Comparison of ENCODE assay signal across 19 cellular contexts in the genomic region with DNA sequence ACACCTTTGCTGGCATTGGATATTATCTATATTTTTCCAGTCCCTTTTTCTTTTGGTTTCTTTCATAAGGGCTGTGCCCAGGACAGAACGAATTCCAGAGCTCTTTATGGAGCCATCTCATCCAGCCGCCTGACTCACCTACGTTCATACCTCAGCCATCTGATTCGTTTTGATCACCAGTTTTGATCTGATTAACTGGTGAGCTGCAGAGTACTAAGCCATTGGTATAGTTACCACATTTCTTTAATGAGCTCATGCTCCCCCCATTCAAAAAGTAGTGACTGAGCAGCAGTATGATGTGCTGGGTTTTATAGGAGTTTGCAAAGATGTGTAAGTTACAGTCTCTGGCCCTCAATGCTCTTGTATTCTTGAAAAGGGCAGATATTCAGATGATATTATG.
"Had no signal": no experiment of that assay in that cellular context is flagged by ENCODE, and none has a peak within 500 bp of the region (broad histone marks: within the 10 kb centered on the region; RNA-seq: fewer than 3 reads in every experiment).

No MANE protein-coding gene starts in this region.

- H3K36me3 ChIP-seq: brain microvascular endothelial cell, WERI-Rb-1 had no signal

- DNase-seq: activated CD4-positive, alpha-beta T cell treated with anti-CD3 and anti-CD28 coated beads for 4 hours; activated CD8-positive, alpha-beta memory T cell treated with anti-CD3 and anti-CD28 coated beads, Interleukin-2, amount 50 U/mL, for 4 hours; activated CD8-positive, alpha-beta T cell treated with anti-CD3 and anti-CD28 coated beads for 36 hours; activated gamma-delta T cell treated with Interleukin-2 at 50 U/mL for 16 hours; activated naive CD4-positive, alpha-beta T cell treated with anti-CD3 and anti-CD28 coated beads, Interleukin-2, amount 10 ng/mL, durations not matched to agents 7 days and 5 days; activated naive CD8-positive, alpha-beta T cell treated with anti-CD3 and anti-CD28 coated beads for 36 hours; activated T-cell treated with anti-CD3 and anti-CD28 coated beads, Interleukin-2, amount 50 U/mL, for 72 hours; brain microvascular endothelial cell; cerebellar nuclear complex; MM.1S; NCI-H1105; NCI-H1436; NCI-H1694 treated with DMSO at 0.1 percent for 48 hours; NCI-H2081; NCI-H446; NCI-H524; SHP77 treated with DMSO at 0.1 percent for 48 hours; T-helper 1 cell; WERI-Rb-1 had no signal

- ATAC-seq: activated CD8-positive, alpha-beta T cell treated with anti-CD3 and anti-CD28 coated beads for 36 hours; activated T-cell treated with anti-CD3 and anti-CD28 coated beads, Interleukin-2, amount 50 U/mL, for 72 hours had no signal

- H3K27me3 ChIP-seq: brain microvascular endothelial cell had no signal

- H3K27ac ChIP-seq: brain microvascular endothelial cell, WERI-Rb-1 had no signal
